1 cellular context compared by ENCODE assay signal in the genomic region with DNA sequence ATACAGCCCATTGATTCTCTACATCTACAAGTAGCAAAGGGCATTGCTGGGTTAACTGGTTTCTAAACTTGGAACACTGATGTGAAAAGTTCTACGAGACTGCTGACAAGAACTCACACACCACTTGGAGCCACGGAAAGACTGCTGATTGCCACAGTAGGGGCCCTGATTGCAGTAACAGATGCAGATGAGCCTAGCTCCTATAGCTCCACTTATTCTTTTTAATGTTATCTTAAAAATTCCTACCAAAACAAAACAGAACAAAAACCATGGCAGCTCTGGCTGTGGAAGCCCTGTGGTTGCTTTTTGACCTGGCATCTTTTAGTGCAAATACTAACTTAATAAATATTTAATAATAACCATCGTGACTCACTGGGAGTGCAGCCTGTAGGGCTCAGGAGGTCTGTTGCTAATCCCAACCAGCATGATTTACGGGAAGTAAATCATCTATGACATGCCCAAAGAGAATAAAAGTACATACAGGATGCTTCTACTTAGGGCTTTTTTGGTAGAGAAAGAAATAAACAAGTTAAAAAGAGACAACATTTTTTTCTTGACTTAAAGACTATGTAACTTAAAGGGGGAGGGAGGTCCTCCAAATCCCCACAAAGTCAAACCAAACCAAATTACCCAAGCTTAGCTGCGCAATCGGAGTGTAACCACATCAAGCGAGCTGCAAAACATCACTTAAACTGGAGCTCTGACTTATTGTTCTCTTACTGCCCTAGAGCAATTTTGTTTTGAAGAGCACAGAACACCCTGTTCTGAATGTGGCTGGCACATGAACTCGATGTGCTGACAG.
A peak's percentile ranks its signal among the peaks of the same experiment; 100 is the strongest.
TF ChIP-seq lines count a peak whose summit lies in the region.

No MANE protein-coding gene starts in this region.

TF ChIP-seq in HEK293, 187 proteins besides CTCF, POLR2A, EP300 and RAD21 (continued from another document and continues in another):
- TF ChIP-seq, protein P1, sequence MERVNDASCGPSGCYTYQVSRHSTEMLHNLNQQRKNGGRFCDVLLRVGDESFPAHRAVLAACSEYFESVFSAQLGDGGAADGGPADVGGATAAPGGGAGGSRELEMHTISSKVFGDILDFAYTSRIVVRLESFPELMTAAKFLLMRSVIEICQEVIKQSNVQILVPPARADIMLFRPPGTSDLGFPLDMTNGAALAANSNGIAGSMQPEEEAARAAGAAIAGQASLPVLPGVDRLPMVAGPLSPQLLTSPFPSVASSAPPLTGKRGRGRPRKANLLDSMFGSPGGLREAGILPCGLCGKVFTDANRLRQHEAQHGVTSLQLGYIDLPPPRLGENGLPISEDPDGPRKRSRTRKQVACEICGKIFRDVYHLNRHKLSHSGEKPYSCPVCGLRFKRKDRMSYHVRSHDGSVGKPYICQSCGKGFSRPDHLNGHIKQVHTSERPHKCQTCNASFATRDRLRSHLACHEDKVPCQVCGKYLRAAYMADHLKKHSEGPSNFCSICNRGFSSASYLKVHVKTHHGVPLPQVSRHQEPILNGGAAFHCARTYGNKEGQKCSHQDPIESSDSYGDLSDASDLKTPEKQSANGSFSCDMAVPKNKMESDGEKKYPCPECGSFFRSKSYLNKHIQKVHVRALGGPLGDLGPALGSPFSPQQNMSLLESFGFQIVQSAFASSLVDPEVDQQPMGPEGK (tag by site-specific recombination; IDR thresholded peaks at IDR 0.05): no peak
- TF ChIP-seq ZBTB17 (tag by site-specific recombination; IDR thresholded peaks at IDR 0.05): peak; percentile 94
- no peak for TF ChIP-seq ZNF112 (tag by site-specific recombination; IDR thresholded peaks at IDR 0.05)
- TF ChIP-seq ZNF626 (tag by site-specific recombination; IDR thresholded peaks at IDR 0.05): no peak
- TF ChIP-seq, protein P2, sequence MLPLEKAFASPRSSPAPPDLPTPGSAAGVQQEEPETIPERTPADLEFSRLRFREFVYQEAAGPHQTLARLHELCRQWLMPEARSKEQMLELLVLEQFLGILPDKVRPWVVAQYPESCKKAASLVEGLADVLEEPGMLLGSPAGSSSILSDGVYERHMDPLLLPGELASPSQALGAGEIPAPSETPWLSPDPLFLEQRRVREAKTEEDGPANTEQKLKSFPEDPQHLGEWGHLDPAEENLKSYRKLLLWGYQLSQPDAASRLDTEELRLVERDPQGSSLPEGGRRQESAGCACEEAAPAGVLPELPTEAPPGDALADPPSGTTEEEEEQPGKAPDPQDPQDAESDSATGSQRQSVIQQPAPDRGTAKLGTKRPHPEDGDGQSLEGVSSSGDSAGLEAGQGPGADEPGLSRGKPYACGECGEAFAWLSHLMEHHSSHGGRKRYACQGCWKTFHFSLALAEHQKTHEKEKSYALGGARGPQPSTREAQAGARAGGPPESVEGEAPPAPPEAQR (tag by site-specific recombination; IDR thresholded peaks at IDR 0.05): no peak
- no peak for TF ChIP-seq ZNF701 (tag by site-specific recombination; IDR thresholded peaks at IDR 0.05)
- no peak for TF ChIP-seq ZNF473 (tag by site-specific recombination; IDR thresholded peaks at IDR 0.05)
- TF ChIP-seq GLIS1 (tag by site-specific recombination; IDR thresholded peaks at IDR 0.05): peak; percentile 32; the same call in 1 of the 2 replicates
- no peak for TF ChIP-seq ZNF548 (tag by site-specific recombination; IDR thresholded peaks at IDR 0.05)
- TF ChIP-seq, protein P3, sequence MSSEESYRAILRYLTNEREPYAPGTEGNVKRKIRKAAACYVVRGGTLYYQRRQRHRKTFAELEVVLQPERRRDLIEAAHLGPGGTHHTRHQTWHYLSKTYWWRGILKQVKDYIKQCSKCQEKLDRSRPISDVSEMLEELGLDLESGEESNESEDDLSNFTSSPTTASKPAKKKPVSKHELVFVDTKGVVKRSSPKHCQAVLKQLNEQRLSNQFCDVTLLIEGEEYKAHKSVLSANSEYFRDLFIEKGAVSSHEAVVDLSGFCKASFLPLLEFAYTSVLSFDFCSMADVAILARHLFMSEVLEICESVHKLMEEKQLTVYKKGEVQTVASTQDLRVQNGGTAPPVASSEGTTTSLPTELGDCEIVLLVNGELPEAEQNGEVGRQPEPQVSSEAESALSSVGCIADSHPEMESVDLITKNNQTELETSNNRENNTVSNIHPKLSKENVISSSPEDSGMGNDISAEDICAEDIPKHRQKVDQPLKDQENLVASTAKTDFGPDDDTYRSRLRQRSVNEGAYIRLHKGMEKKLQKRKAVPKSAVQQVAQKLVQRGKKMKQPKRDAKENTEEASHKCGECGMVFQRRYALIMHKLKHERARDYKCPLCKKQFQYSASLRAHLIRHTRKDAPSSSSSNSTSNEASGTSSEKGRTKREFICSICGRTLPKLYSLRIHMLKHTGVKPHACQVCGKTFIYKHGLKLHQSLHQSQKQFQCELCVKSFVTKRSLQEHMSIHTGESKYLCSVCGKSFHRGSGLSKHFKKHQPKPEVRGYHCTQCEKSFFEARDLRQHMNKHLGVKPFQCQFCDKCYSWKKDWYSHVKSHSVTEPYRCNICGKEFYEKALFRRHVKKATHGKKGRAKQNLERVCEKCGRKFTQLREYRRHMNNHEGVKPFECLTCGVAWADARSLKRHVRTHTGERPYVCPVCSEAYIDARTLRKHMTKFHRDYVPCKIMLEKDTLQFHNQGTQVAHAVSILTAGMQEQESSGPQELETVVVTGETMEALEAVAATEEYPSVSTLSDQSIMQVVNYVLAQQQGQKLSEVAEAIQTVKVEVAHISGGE (tag by site-specific recombination; conservative IDR thresholded peaks at IDR 0.05; ENCODE audit: low read depth): no peak
- TF ChIP-seq TRIM28 (IDR thresholded peaks at IDR 0.05; ENCODE audit: borderline replicate concordance, low read length): no peak
- TF ChIP-seq ZNF596 (tag by site-specific recombination; IDR thresholded peaks at IDR 0.05): no peak
- no peak; the same call in 1 of the 2 replicates for TF ChIP-seq IKZF3 (tag by site-specific recombination; IDR thresholded peaks at IDR 0.05)
- TF ChIP-seq, protein P4, sequence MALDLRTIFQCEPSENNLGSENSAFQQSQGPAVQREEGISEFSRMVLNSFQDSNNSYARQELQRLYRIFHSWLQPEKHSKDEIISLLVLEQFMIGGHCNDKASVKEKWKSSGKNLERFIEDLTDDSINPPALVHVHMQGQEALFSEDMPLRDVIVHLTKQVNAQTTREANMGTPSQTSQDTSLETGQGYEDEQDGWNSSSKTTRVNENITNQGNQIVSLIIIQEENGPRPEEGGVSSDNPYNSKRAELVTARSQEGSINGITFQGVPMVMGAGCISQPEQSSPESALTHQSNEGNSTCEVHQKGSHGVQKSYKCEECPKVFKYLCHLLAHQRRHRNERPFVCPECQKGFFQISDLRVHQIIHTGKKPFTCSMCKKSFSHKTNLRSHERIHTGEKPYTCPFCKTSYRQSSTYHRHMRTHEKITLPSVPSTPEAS (tag by site-specific recombination; IDR thresholded peaks at IDR 0.05): no peak
- no peak for TF ChIP-seq ZNF623 (tag by site-specific recombination; IDR thresholded peaks at IDR 0.05)
- TF ChIP-seq ZNF843 (tag by site-specific recombination; IDR thresholded peaks at IDR 0.05): peak; percentile 55
- TF ChIP-seq, protein P5, sequence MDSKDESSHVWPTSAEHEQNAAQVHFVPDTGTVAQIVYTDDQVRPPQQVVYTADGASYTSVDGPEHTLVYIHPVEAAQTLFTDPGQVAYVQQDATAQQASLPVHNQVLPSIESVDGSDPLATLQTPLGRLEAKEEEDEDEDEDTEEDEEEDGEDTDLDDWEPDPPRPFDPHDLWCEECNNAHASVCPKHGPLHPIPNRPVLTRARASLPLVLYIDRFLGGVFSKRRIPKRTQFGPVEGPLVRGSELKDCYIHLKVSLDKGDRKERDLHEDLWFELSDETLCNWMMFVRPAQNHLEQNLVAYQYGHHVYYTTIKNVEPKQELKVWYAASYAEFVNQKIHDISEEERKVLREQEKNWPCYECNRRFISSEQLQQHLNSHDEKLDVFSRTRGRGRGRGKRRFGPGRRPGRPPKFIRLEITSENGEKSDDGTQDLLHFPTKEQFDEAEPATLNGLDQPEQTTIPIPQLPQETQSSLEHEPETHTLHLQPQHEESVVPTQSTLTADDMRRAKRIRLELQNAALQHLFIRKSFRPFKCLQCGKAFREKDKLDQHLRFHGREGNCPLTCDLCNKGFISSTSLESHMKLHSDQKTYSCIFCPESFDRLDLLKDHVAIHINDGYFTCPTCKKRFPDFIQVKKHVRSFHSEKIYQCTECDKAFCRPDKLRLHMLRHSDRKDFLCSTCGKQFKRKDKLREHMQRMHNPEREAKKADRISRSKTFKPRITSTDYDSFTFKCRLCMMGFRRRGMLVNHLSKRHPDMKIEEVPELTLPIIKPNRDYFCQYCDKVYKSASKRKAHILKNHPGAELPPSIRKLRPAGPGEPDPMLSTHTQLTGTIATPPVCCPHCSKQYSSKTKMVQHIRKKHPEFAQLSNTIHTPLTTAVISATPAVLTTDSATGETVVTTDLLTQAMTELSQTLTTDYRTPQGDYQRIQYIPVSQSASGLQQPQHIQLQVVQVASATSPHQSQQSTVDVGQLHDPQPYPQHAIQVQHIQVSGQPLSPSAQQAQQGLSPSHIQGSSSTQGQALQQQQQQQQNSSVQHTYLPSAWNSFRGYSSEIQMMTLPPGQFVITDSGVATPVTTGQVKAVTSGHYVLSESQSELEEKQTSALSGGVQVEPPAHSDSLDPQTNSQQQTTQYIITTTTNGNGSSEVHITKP (tag by site-specific recombination; IDR thresholded peaks at IDR 0.05): peak; percentile 35; the same call in 1 of the 2 replicates
- TF ChIP-seq ZNF214 (tag by site-specific recombination; IDR thresholded peaks at IDR 0.05; ENCODE audit: borderline replicate concordance): no peak
- TF ChIP-seq ZNF404 (tag by site-specific recombination; IDR thresholded peaks at IDR 0.05): no peak
- TF ChIP-seq, protein P6, sequence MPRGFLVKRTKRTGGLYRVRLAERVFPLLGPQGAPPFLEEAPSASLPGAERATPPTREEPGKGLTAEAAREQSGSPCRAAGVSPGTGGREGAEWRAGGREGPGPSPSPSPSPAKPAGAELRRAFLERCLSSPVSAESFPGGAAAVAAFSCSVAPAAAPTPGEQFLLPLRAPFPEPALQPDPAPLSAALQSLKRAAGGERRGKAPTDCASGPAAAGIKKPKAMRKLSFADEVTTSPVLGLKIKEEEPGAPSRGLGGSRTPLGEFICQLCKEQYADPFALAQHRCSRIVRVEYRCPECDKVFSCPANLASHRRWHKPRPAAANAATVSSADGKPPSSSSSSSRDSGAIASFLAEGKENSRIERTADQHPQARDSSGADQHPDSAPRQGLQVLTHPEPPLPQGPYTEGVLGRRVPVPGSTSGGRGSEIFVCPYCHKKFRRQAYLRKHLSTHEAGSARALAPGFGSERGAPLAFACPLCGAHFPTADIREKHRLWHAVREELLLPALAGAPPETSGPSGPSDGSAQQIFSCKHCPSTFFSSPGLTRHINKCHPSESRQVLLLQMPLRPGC (tag by site-specific recombination; IDR thresholded peaks at IDR 0.05): 0 out of 2 replicates have a peak, but pooled peaks have one; percentile 36
- TF ChIP-seq ZBTB8A (tag by site-specific recombination; IDR thresholded peaks at IDR 0.05): no peak
- TF ChIP-seq SP7 (tag by site-specific recombination; IDR thresholded peaks at IDR 0.05): peak; percentile 84
- TF ChIP-seq, protein P7, sequence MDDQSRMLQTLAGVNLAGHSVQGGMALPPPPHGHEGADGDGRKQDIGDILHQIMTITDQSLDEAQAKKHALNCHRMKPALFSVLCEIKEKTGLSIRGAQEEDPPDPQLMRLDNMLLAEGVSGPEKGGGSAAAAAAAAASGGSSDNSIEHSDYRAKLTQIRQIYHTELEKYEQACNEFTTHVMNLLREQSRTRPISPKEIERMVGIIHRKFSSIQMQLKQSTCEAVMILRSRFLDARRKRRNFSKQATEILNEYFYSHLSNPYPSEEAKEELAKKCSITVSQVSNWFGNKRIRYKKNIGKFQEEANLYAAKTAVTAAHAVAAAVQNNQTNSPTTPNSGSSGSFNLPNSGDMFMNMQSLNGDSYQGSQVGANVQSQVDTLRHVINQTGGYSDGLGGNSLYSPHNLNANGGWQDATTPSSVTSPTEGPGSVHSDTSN (CRISPR knock-in tag; IDR thresholded peaks at IDR 0.05): no peak
- TF ChIP-seq ZNF501 (tag by site-specific recombination; IDR thresholded peaks at IDR 0.05): no peak
- TF ChIP-seq, protein P8, sequence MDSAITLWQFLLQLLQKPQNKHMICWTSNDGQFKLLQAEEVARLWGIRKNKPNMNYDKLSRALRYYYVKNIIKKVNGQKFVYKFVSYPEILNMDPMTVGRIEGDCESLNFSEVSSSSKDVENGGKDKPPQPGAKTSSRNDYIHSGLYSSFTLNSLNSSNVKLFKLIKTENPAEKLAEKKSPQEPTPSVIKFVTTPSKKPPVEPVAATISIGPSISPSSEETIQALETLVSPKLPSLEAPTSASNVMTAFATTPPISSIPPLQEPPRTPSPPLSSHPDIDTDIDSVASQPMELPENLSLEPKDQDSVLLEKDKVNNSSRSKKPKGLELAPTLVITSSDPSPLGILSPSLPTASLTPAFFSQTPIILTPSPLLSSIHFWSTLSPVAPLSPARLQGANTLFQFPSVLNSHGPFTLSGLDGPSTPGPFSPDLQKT (IDR thresholded peaks at IDR 0.05; ENCODE audit: borderline replicate concordance, low read depth, low read length): no peak
- TF ChIP-seq, protein P9, sequence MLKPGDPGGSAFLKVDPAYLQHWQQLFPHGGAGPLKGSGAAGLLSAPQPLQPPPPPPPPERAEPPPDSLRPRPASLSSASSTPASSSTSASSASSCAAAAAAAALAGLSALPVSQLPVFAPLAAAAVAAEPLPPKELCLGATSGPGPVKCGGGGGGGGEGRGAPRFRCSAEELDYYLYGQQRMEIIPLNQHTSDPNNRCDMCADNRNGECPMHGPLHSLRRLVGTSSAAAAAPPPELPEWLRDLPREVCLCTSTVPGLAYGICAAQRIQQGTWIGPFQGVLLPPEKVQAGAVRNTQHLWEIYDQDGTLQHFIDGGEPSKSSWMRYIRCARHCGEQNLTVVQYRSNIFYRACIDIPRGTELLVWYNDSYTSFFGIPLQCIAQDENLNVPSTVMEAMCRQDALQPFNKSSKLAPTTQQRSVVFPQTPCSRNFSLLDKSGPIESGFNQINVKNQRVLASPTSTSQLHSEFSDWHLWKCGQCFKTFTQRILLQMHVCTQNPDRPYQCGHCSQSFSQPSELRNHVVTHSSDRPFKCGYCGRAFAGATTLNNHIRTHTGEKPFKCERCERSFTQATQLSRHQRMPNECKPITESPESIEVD (tag by site-specific recombination; IDR thresholded peaks at IDR 0.05): peak; percentile 69
- TF ChIP-seq ZNF335 (tag by site-specific recombination; conservative IDR thresholded peaks at IDR 0.05): no peak
- TF ChIP-seq, protein P10, sequence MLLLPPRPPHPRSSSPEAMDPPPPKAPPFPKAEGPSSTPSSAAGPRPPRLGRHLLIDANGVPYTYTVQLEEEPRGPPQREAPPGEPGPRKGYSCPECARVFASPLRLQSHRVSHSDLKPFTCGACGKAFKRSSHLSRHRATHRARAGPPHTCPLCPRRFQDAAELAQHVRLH (tag by site-specific recombination; IDR thresholded peaks at IDR 0.05): no peak
- no peak for TF ChIP-seq ZNF76 (tag by site-specific recombination; IDR thresholded peaks at IDR 0.05; ENCODE audit: borderline replicate concordance, low read depth)
- TF ChIP-seq GLI2 (tag by site-specific recombination; IDR thresholded peaks at IDR 0.05; ENCODE audit: borderline replicate concordance, low read depth): peak; percentile 36; the same call in 1 of the 2 replicates
- TF ChIP-seq ZNF610 (tag by site-specific recombination; IDR thresholded peaks at IDR 0.05; ENCODE audit: borderline replicate concordance): no peak
